20 cellular contexts compared by ENCODE assay signal in genomic region chr1:29712801-29713200, GRCh38.
A peak's percentile ranks its signal among the peaks of the same experiment; 100 is the strongest.
DNase-seq lines count a peak whose midpoint lies in the region; FAIRE-seq and TF ChIP-seq lines count a peak whose summit lies in the region.
"Had no signal": no experiment of that assay in that cellular context is flagged by ENCODE, and none has a peak within 500 bp of the region (broad histone marks: within the 10 kb centered on the region; RNA-seq: fewer than 3 reads in every experiment).

No MANE protein-coding gene starts in this region.

- no peak overlapping the region for H3K4me3 Mint-ChIP-seq in T-helper 1 cell treated with Interleukin-12 subunit alpha and Interleukin-12 subunit beta and Interleukin-4 antibody, amounts not matched to agents 30 μg/mL and 1 μg/mL, for 36 hours
- H3K4me3 Mint-ChIP-seq in CD14-positive monocyte (peak overlapping the region; percentile 60 to 76), osteocyte (ENCODE audit: unreplicated experiment) (no peak overlapping the region)

- H4K20me1 ChIP-seq in endothelial cell of umbilical vein (replicated peaks; ENCODE audit: control insufficient read depth, extremely low read depth, insufficient read depth, low read length), result no peaks in the 10 kb centered on the region

- H3K27me3 ChIP-seq in endothelial cell of umbilical vein (ENCODE audit: control insufficient read depth in 2 of 2, insufficient read depth in 2 of 2, low read length in 2 of 2), result no peaks in the 10 kb centered on the region
- peaks cover 0 to 14% (median 0%) of the 10 kb centered on the region in 3 donors for H3K27me3 ChIP-seq in skeletal muscle tissue (ENCODE audit: control insufficient read depth in 3 of 3, insufficient read depth in 3 of 3, low read length in 3 of 3)
- H3K27me3 ChIP-seq: SJSA1 had no signal

- DNase-seq in T-helper 1 cell (no peak), CD14-positive monocyte (ENCODE audit: low spot score) (no peak), endothelial cell of umbilical vein (ENCODE audit: low read depth, low spot score) (no peak), NCI-H345 (lab: John Stamatoyannopoulos, UW) (no peak), osteocyte (ENCODE audit: extremely low spot score, unreplicated experiment) (no peak), HUDEP-2 (lab: John Stamatoyannopoulos, UW; ENCODE audit: unreplicated experiment in 76 of 76) (no peak)
- DNase-seq: 8988T, C1 segment of cervical spinal cord, GF-D8, GM23248, NCI-H1436, NCI-H2029, NCI-H2171, NCI-H774 had no signal

- TF ChIP-seq CTCF in CD14-positive monocyte (IDR thresholded peaks at IDR 0.05) (no peak), endothelial cell of umbilical vein (IDR thresholded peaks at IDR 0.05; ENCODE audit: extremely low read depth in 1 of 2, insufficient read depth in 1 of 2, low read depth in 1 of 2, low read length in 2 of 2) (no peak), osteocyte (IDR thresholded peaks at IDR 0.05) (no peak)

- dilution Hi-C loops in endothelial cell of umbilical vein (cut with MboI; ENCODE audit: extremely low pct_ligation_motif_present, low sequenced_read_pairs), result no loop called here

- BruUV-seq in endothelial cell of umbilical vein (replicated peaks; lab: Mats Ljungman, UMichigan), result no TSS peak

- CTCF ChIA-PET in endothelial cell of umbilical vein (lab: Charles Lee), result no interaction called here

- FAIRE-seq in endothelial cell of umbilical vein (lab: Jason Lieb, UNC), result no peak
- FAIRE-seq: HTR-8/SVneo, K562 had no signal

- no peaks in the 10 kb centered on the region for H3K9me1 ChIP-seq in endothelial cell of umbilical vein (replicated peaks; ENCODE audit: control insufficient read depth, extremely low read depth, insufficient read depth, low read length)

- no peaks in the 10 kb centered on the region for H3K79me2 ChIP-seq in endothelial cell of umbilical vein (ENCODE audit: control insufficient read depth, insufficient read depth, low read length)

- H3K27ac Mint-ChIP-seq in T-helper 1 cell treated with Interleukin-12 subunit alpha and Interleukin-12 subunit beta and Interleukin-4 antibody, amounts not matched to agents 30 μg/mL and 1 μg/mL, for 36 hours, result peak overlapping the region; percentile 73
- H3K27ac Mint-ChIP-seq in CD14-positive monocyte, result peak overlapping the region; percentile 89 to 96 (median 91)
- no peak overlapping the region for H3K27ac Mint-ChIP-seq in osteocyte (ENCODE audit: unreplicated experiment)

- H3K27me3 Mint-ChIP-seq in T-helper 1 cell treated with Interleukin-12 subunit alpha and Interleukin-12 subunit beta and Interleukin-4 antibody, amounts not matched to agents 30 μg/mL and 1 μg/mL, for 36 hours (ENCODE audit: low read depth), result no peaks in the 10 kb centered on the region
- peaks cover 0 to 3% (median 0%) of the 10 kb centered on the region in 3 donors for H3K27me3 Mint-ChIP-seq in CD14-positive monocyte (ENCODE audit: low read depth in 3 of 3)
- no peaks in the 10 kb centered on the region for H3K27me3 Mint-ChIP-seq in osteocyte (ENCODE audit: unreplicated experiment)

- peaks cover 60% of the 10 kb centered on the region for H3K4me1 Mint-ChIP-seq in T-helper 1 cell treated with Interleukin-12 subunit alpha and Interleukin-12 subunit beta and Interleukin-4 antibody, amounts not matched to agents 30 μg/mL and 1 μg/mL, for 36 hours (ENCODE audit: low read depth)
- H3K4me1 Mint-ChIP-seq in CD14-positive monocyte (peaks cover 68% of the 10 kb centered on the region), osteocyte (ENCODE audit: unreplicated experiment) (peaks cover 34% of the 10 kb centered on the region)

- no peak for TF ChIP-seq POLR2A in endothelial cell of umbilical vein (IDR thresholded peaks at IDR 0.05; ENCODE audit: low read depth, low read length)

- H3K4me3 ChIP-seq in endothelial cell of umbilical vein (replicated peaks in 1 of 3; ENCODE audit: insufficient read depth in 1 of 3, low read depth in 1 of 3, low read length in 3 of 3), result no peak overlapping the region
- no peak overlapping the region for H3K4me3 ChIP-seq in skeletal muscle tissue (ENCODE audit: low read length in 3 of 3)
- H3K4me3 ChIP-seq: GM23248, K562, SJSA1 had no signal

- H3K9ac ChIP-seq in endothelial cell of umbilical vein (replicated peaks; ENCODE audit: extremely low read depth, insufficient read depth, low read length) (no peak overlapping the region), skeletal muscle tissue (ENCODE audit: low read depth in 1 of 3, low read length in 3 of 3) (no peak overlapping the region)
- H3K9ac ChIP-seq: GM23248 had no signal

- peaks cover 46% of the 10 kb centered on the region for H3K4me1 ChIP-seq in endothelial cell of umbilical vein (ENCODE audit: control insufficient read depth, extremely low read depth, insufficient read depth, low read length)
- peaks cover 0 to 13% (median 2%) of the 10 kb centered on the region in 3 donors for H3K4me1 ChIP-seq in skeletal muscle tissue (ENCODE audit: control insufficient read depth in 3 of 3, insufficient read depth in 3 of 3, low read length in 3 of 3)

- no peak overlapping the region for H2AFZ ChIP-seq in endothelial cell of umbilical vein (ENCODE audit: low read depth, low read length)
- H2AFZ ChIP-seq: GM23248 had no signal

- H3K9me3 ChIP-seq in endothelial cell of umbilical vein (replicated peaks; ENCODE audit: control insufficient read depth, insufficient read depth, low read length) (no peaks in the 10 kb centered on the region), skeletal muscle tissue (ENCODE audit: control insufficient read depth in 3 of 3, low read length in 3 of 3) (no peaks in the 10 kb centered on the region)
- H3K9me3 ChIP-seq: SJSA1 had no signal

- POLR2A ChIA-PET in endothelial cell of umbilical vein (lab: Charles Lee), result no interaction called here

- H3K27ac ChIP-seq in endothelial cell of umbilical vein (ENCODE audit: insufficient read depth, low read depth, low read length) (peak overlapping the region; percentile 78), skeletal muscle tissue (ENCODE audit: low read depth, low read length) (peak overlapping the region; percentile 8)
- H3K27ac ChIP-seq: HL-60 had no signal

- intact Hi-C loops in CD14-positive monocyte (cut with micrococcal nuclease) (no loop called here), endothelial cell of umbilical vein (cut with micrococcal nuclease) (no loop called here)

- H3K9me3 Mint-ChIP-seq in T-helper 1 cell treated with Interleukin-12 subunit alpha and Interleukin-12 subunit beta and Interleukin-4 antibody, amounts not matched to agents 30 μg/mL and 1 μg/mL, for 36 hours, result peaks cover 19% of the 10 kb centered on the region
- H3K9me3 Mint-ChIP-seq in CD14-positive monocyte (peaks cover under 1 to 18% (median 10%) of the 10 kb centered on the region in 7 donors), osteocyte (ENCODE audit: unreplicated experiment) (no peaks in the 10 kb centered on the region)

- H3K36me3 ChIP-seq in endothelial cell of umbilical vein (ENCODE audit: control insufficient read depth in 2 of 2, extremely low read depth in 1 of 2, insufficient read depth in 2 of 2, low read length in 2 of 2), result no peaks in the 10 kb centered on the region
- H3K36me3 ChIP-seq in skeletal muscle tissue (ENCODE audit: control insufficient read depth in 3 of 3, insufficient read depth in 3 of 3, low read length in 3 of 3), result no peaks in the 10 kb centered on the region
- H3K36me3 ChIP-seq: SJSA1 had no signal

- peaks cover 8% of the 10 kb centered on the region for H3K36me3 Mint-ChIP-seq in T-helper 1 cell treated with Interleukin-12 subunit alpha and Interleukin-12 subunit beta and Interleukin-4 antibody, amounts not matched to agents 30 μg/mL and 1 μg/mL, for 36 hours (ENCODE audit: low read depth)
- H3K36me3 Mint-ChIP-seq in CD14-positive monocyte (peaks cover 0 to 3% of the 10 kb centered on the region in 2 donors), osteocyte (ENCODE audit: unreplicated experiment) (no peaks in the 10 kb centered on the region)

- H3K4me2 ChIP-seq in endothelial cell of umbilical vein (ENCODE audit: insufficient read depth, low read length), result no peak overlapping the region

TF ChIP-seq in endothelial cell of umbilical vein, 7 proteins besides CTCF, POLR2A, EP300 and RAD21:
- no peak for TF ChIP-seq FOS (IDR thresholded peaks at IDR 0.05; ENCODE audit: borderline replicate concordance, insufficient read depth, low read length)
- TF ChIP-seq MYC (IDR thresholded peaks at IDR 0.05; ENCODE audit: low read depth, low read length), result no peak
- TF ChIP-seq EZH2 (IDR thresholded peaks at IDR 0.05; ENCODE audit: borderline replicate concordance, low read depth, low read length, severe bottlenecking), result no peak
- no peak for TF ChIP-seq GATA2 (IDR thresholded peaks at IDR 0.05; ENCODE audit: insufficient read depth, insufficient read length, low read depth, low read length)

Comparison
In these comparisons a context has a peak if more than half of its experiments do, and no peak if none do; other contexts are left out.
1. H3K4me3 Mint-ChIP-seq: peak in CD14-positive monocyte (2 of 2); none in T-helper 1 cell treated with Interleukin-12 subunit alpha and Interleukin-12 subunit beta and Interleukin-4 antibody, amounts not matched to agents 30 μg/mL and 1 μg/mL, for 36 hours (single experiment) and osteocyte (single experiment).